ENCODE assay signal across 9 cellular contexts in the genomic region with DNA sequence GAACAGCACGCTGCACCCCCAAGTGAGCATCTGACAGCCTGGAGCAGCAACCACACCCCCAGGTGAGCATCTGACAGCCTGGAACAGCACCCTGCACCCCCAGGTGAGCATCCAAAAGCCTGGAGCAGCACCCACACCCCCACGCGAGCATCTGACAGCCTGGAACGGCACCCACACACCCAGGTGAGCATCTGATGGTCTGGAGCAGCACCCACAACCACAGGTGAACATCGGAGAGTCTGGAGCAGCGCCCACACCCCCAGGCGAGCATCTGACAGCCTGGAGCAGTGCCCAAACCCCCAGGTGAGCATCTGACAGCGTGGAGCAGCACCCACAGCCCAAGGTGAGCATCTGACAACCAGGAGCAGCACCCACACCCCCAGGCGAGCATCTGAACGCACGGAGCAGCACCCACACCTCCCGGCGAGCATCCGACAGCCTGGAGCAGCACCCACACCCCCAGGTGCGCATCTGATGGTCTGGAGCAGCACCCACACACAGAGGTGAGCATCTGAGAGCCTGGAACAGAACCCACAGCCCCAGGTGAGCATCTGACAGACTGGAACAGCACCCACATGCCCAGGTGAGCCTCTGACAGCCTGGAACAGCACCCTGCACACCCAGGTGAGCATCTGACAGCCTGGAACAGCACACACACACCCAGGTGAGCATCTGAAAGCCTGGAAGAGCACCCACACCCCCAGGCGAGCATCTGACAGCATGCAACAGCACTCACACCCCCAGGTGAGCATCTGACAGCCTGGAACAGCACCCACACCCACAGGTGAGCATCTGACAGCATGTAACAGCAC. TPM values are rescaled to one million over a fixed set of nuclear protein-coding genes. Genes with fewer than 3 reads are reported as not detected.
DNase-seq lines count a peak whose midpoint lies in the region; ATAC-seq, FAIRE-seq and TF ChIP-seq lines count a peak whose summit lies in the region.
"Not testable (repeated sequence)": the region's sequence is repeated elsewhere in the genome, so short reads cannot be mapped to it uniquely, and the experiment has no call there.
"Had no signal": no experiment of that assay in that cellular context is flagged by ENCODE, and none has a peak within 500 bp of the region (broad histone marks: within the 10 kb centered on the region; RNA-seq: fewer than 3 reads in every experiment).

No MANE protein-coding gene starts in this region.

- not testable (repeated sequence) for FAIRE-seq in H1 (lab: Jason Lieb, UNC)

- not testable (repeated sequence) for H2BK120ac ChIP-seq in H1 (replicated peaks; ENCODE audit: low read depth, low read length)

- not testable (repeated sequence) for H3K79me1 ChIP-seq in H1 (ENCODE audit: low read depth, low read length)

- peak overlapping the region; percentile 35; the same call in 1 of the 2 replicates for H4K8ac ChIP-seq in H1 (ENCODE audit: extremely low read depth, insufficient read depth, low read length)

- not testable (repeated sequence) for H3K36me3 Mint-ChIP-seq in activated CD4-positive, alpha-beta T cell treated with anti-CD3 and anti-CD28 coated beads, Interleukin-2, amount 10 ng/mL, durations not matched to agents 7 days and 5 days (ENCODE audit: low read depth)

- CTCF ChIA-PET in HEK293 (lab: Yijun Ruan, JAX); activated CD4-positive, alpha-beta T cell treated with anti-CD3 and anti-CD28 coated beads, Interleukin-2, amount 10 ng/mL, durations not matched to agents 7 days and 5 days (lab: Charles Lee); H1 (lab: Charles Lee; ENCODE audit: partially characterized antibody): not testable (repeated sequence)

- not testable (repeated sequence) for ATAC-seq in right cardiac atrium, lower lobe of right lung

- intact Hi-C loops in right cardiac atrium (cut with DNase I); lower lobe of right lung (cut with DNase I); posterior cingulate gyrus (cut with DNase I); tibial artery (cut with DNase I; ENCODE audit: low total_unique reads): not testable (repeated sequence)

- DNase-seq in activated CD4-positive, alpha-beta T cell treated with anti-CD3 and anti-CD28 coated beads, Interleukin-2, amount 10 ng/mL, durations not matched to agents 7 days and 5 days; H1 (ENCODE audit: low read depth in 1 of 2, low spot score in 2 of 2): not testable (repeated sequence)
- peak; percentile 16 to 19 for DNase-seq in activated T-cell treated with anti-CD3 and anti-CD28 coated beads, Interleukin-2, amount 50 U/mL, for 48 hours
- peak; percentile 41 to 74 (median 69) for DNase-seq in right cardiac atrium
- DNase-seq in lower lobe of right lung, result peak; percentile 71
- DNase-seq in posterior cingulate gyrus, result peak in 7 of 10 donors; percentile 14 to 95 (median 63)
- peak; percentile 22 to 83 for DNase-seq in tibial artery

- H3K4me2 ChIP-seq in H1 (ENCODE audit: insufficient read depth in 1 of 2, low read depth in 2 of 2, low read length in 2 of 2), result not testable (repeated sequence)

- not testable (repeated sequence) for H3K36me3 ChIP-seq in HEK293 (ENCODE audit: control insufficient read depth in 2 of 2, insufficient read depth in 1 of 2, low read length in 2 of 2); H1 (ENCODE audit: control insufficient read depth in 2 of 4, insufficient read depth in 4 of 4, low read length in 3 of 4); lower lobe of right lung; tibial artery

- H3K9me3 Mint-ChIP-seq in activated CD4-positive, alpha-beta T cell treated with anti-CD3 and anti-CD28 coated beads, Interleukin-2, amount 10 ng/mL, durations not matched to agents 7 days and 5 days, result not testable (repeated sequence)

- not testable (repeated sequence) for H3K23ac ChIP-seq in H1 (ENCODE audit: insufficient read length)

- not testable (repeated sequence) for TF ChIP-seq POLR2A in H1 (IDR thresholded peaks at IDR 0.05; ENCODE audit: control extremely low read depth in 1 of 2, low read depth in 2 of 2, low read length in 2 of 2)

- H3K4me3 Mint-ChIP-seq in activated CD4-positive, alpha-beta T cell treated with anti-CD3 and anti-CD28 coated beads, Interleukin-2, amount 10 ng/mL, durations not matched to agents 7 days and 5 days, result not testable (repeated sequence)

- H3K23me2 ChIP-seq in H1 (ENCODE audit: low read depth, low read length), result not testable (repeated sequence)

- H2BK15ac ChIP-seq in H1 (ENCODE audit: low read length), result not testable (repeated sequence)

- not testable (repeated sequence) for H3K79me2 ChIP-seq in H1 (ENCODE audit: control insufficient read depth in 1 of 2, insufficient read depth in 2 of 2, low read length in 2 of 2)

- not testable (repeated sequence) for TF ChIP-seq CTCF in HEK293 (tag by site-specific recombination; IDR thresholded peaks at IDR 0.05); H1 (IDR thresholded peaks at IDR 0.05; ENCODE audit: control extremely low read depth in 1 of 3, insufficient read depth in 1 of 3, low read depth in 1 of 3, low read length in 3 of 3); lower lobe of right lung (IDR thresholded peaks at IDR 0.05); tibial artery (IDR thresholded peaks at IDR 0.05)

- H3K27me3 Mint-ChIP-seq in activated CD4-positive, alpha-beta T cell treated with anti-CD3 and anti-CD28 coated beads, Interleukin-2, amount 10 ng/mL, durations not matched to agents 7 days and 5 days, result not testable (repeated sequence)

- not testable (repeated sequence) for H4K20me1 ChIP-seq in H1 (replicated peaks in 1 of 2; ENCODE audit: control insufficient read depth in 1 of 2, insufficient read depth in 2 of 2, low read length in 2 of 2)

- POLR2A ChIA-PET in HEK293 (lab: Yijun Ruan, JAX); activated CD4-positive, alpha-beta T cell treated with anti-CD3 and anti-CD28 coated beads, Interleukin-2, amount 10 ng/mL, durations not matched to agents 7 days and 5 days (lab: Charles Lee); H1 (lab: Charles Lee; ENCODE audit: partially characterized antibody): not testable (repeated sequence)

- H3K4me3 ChIP-seq in HEK293 (ENCODE audit: low read depth, low read length); H1 (ENCODE audit: extremely low read depth in 1 of 4, insufficient read depth in 2 of 4, low read depth in 3 of 4, low read length in 4 of 4); right cardiac atrium (ENCODE audit: low read length); lower lobe of right lung; tibial artery: not testable (repeated sequence)

- not testable (repeated sequence) for H3K4ac ChIP-seq in H1 (replicated peaks; ENCODE audit: insufficient read length, low read depth, low read length)

- not testable (repeated sequence) for H2AFZ ChIP-seq in H1 (ENCODE audit: low read length)

- 57% methylated on average over 16 of the region's 16 CpGs; no CpG with 5 or more reads in 1 of the 2 experiments for WGBS in H1 (ENCODE audit: extremely low coverage in 1 of 2, insufficient coverage in 1 of 2, insufficient read length in 1 of 2, insufficient replicate concordance in 2 of 2, low coverage in 1 of 2, low lambda C conversion rate in 2 of 2, missing lambda C conversion rate in 1 of 2), 2 experiments
- WGBS in right cardiac atrium, result 42% methylated on average over 16 of the region's 16 CpGs

- H2BK20ac ChIP-seq in H1 (ENCODE audit: low read length), result not testable (repeated sequence)

- not testable (repeated sequence) for H3K14ac ChIP-seq in H1 (ENCODE audit: insufficient read length)

- H3K27ac ChIP-seq in HEK293 (ENCODE audit: extremely low read depth, low read depth, low read length); H1 (ENCODE audit: low read depth, low read length); right cardiac atrium (ENCODE audit: low read length); lower lobe of right lung; tibial artery: not testable (repeated sequence)

- H3K27ac Mint-ChIP-seq in activated CD4-positive, alpha-beta T cell treated with anti-CD3 and anti-CD28 coated beads, Interleukin-2, amount 10 ng/mL, durations not matched to agents 7 days and 5 days, result peak overlapping the region; percentile 25

- not testable (repeated sequence) for H3K27me3 ChIP-seq in H1 (replicated peaks in 1 of 4; ENCODE audit: control insufficient read depth in 3 of 4, extremely low read depth in 1 of 4, insufficient read depth in 3 of 4, low read length in 3 of 4); right cardiac atrium (ENCODE audit: control insufficient read depth, insufficient read depth); lower lobe of right lung (ENCODE audit: low read depth)
- peaks cover 0 to 43% of the 10 kb centered on the region in 2 donors for H3K27me3 ChIP-seq in tibial artery

- not testable (repeated sequence) for H3K4me1 ChIP-seq in HEK293 (ENCODE audit: control insufficient read depth, insufficient read depth, low read length); H1 (replicated peaks in 1 of 4; ENCODE audit: control insufficient read depth in 3 of 4, insufficient read depth in 4 of 4, low read length in 3 of 4); right cardiac atrium (ENCODE audit: control insufficient read depth, insufficient read depth, low read length); lower lobe of right lung; tibial artery

- H3K9me3 ChIP-seq in HEK293 (ENCODE audit: control insufficient read depth, insufficient read depth, low read depth, low read length); right cardiac atrium (ENCODE audit: control insufficient read depth, low read length); lower lobe of right lung: not testable (repeated sequence)
- H3K9me3 ChIP-seq in H1 (ENCODE audit: insufficient read depth in 2 of 2, low read depth in 1 of 2, low read length in 1 of 2), result peaks cover 55 to 69% of the 10 kb centered on the region in 2 experiments
- H3K9me3 ChIP-seq in tibial artery, result peaks cover 0 to 27% (median 0%) of the 10 kb centered on the region in 3 donors

- not testable (repeated sequence) for H3K9ac ChIP-seq in H1 (replicated peaks in 1 of 4; ENCODE audit: extremely low read depth in 1 of 4, low read depth in 3 of 4, low read length in 3 of 4)

- H2BK12ac ChIP-seq in H1 (ENCODE audit: low read depth, low read length), result not testable (repeated sequence)

- H4K91ac ChIP-seq in H1 (replicated peaks; ENCODE audit: insufficient read length, low read length), result not testable (repeated sequence)

- H3K18ac ChIP-seq in H1 (ENCODE audit: extremely low read depth, low read length), result not testable (repeated sequence)

- not testable (repeated sequence) for TF ChIP-seq RAD21 in H1 (IDR thresholded peaks at IDR 0.05 in 1 of 2, conservative IDR thresholded peaks at IDR 0.05 in 1 of 2; ENCODE audit: low read depth in 2 of 2, low read length in 2 of 2)

- not testable (repeated sequence) for H2AK5ac ChIP-seq in H1 (ENCODE audit: low read depth, low read length)

- TF ChIP-seq EP300 in H1 (IDR thresholded peaks at IDR 0.05; ENCODE audit: borderline replicate concordance in 1 of 2, low read depth in 2 of 2, low read length in 2 of 2), result not testable (repeated sequence)

- not testable (repeated sequence) for H2BK5ac ChIP-seq in H1 (ENCODE audit: low read depth, low read length)

- H4K5ac ChIP-seq in H1 (ENCODE audit: insufficient read length, low read depth, low read length), result not testable (repeated sequence)

- H3K56ac ChIP-seq in H1 (replicated peaks; ENCODE audit: insufficient read length, low read depth, low read length), result not testable (repeated sequence)

- H3K4me1 Mint-ChIP-seq in activated CD4-positive, alpha-beta T cell treated with anti-CD3 and anti-CD28 coated beads, Interleukin-2, amount 10 ng/mL, durations not matched to agents 7 days and 5 days, result not testable (repeated sequence)

RNA-seq across cellular contexts. Expression of a gene that starts 23.0 kb away (rescaled TPM):
- 1 to 10 TPM; 2.9 to 3.5 TPM for total RNA-seq in activated CD4-positive, alpha-beta T cell treated with anti-CD3 and anti-CD28 coated beads, Interleukin-2, amount 10 ng/mL, durations not matched to agents 7 days and 5 days
- total RNA-seq in H1 (2021; fragmentation: NEBNext Ultra II Directional; extraction: Animal tissue kit (Norgen Biotek cat#: 25700)), result 0.91 TPM in 1 of 2 replicates, not detected in the other
- polyA plus RNA-seq in H1 (2011; rRNA removed), result 1.7 and 4.0 TPM in 2 replicates
- polyA plus RNA-seq in H1 (2011; cell fraction: cytosol; rRNA removed), result 2.4 TPM
- 9.8 TPM for polyA plus RNA-seq in H1 (2011; cell fraction: nucleus; rRNA removed)
- 0.18 to 1.4 TPM (median 1.2 TPM) in 4 replicates for polyA plus RNA-seq in H1 (2012, experiment 1 of 2)
- 1.3 TPM for polyA plus RNA-seq in H1 (2012, experiment 2 of 2)
- polyA plus RNA-seq in H1 (2013, experiment 1 of 2), result 1.2 TPM
- 1.0 TPM for polyA plus RNA-seq in H1 (2013, experiment 2 of 2)
- 0.47 and 0.54 TPM in 2 replicates for polyA minus RNA-seq in H1 (2011; rRNA and poly(A)+ RNA removed)
- not detected for polyA minus RNA-seq in H1 (2011; cell fraction: cytosol; rRNA and poly(A)+ RNA removed)
- 0.70 TPM for polyA minus RNA-seq in H1 (2011; cell fraction: nucleus; rRNA and poly(A)+ RNA removed)
- 1 to 10 TPM in 1 of 4 donors, under 1 TPM in 3; 0.32 to 1.5 (median 0.83) TPM for total RNA-seq in right cardiac atrium
- 1.7 TPM for polyA plus RNA-seq in right cardiac atrium
- 7.6 TPM for total RNA-seq in lower lobe of right lung
- total RNA-seq: A673 had no signal
